In the genomic region with DNA sequence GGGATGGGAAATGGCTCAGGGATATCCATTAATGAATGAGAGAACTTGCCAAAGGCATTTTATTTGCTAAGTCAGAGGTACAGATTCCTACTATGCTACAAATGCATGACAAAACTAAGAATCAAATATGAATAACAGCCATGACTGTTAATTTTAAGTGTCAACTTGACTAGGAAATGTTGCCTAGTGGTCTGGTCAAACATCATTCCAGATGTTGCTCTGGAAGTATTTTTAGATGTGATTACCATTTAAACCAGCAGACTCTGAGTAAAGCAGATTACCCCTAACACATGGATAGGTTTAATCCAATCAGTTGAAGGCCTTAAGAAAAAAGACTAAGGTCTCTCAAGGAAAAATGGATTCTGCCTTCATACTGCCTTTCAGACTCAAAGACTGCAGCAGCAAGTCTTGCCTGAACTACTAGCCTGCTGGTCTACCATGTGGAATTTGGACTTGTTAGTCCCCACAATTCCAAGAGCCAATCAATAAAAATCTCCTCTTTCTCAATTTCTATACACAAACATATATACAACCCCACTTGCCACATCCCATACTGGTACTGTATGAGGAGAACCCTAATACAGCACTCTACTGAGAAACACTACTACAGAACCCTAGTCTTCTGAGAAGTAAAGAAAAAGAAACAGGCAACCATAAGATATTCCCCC, we compare ENCODE assay signal across 20 cellular contexts.
DNase-seq lines count a peak whose midpoint lies in the region; ATAC-seq and TF ChIP-seq lines count a peak whose summit lies in the region.
"Had no signal": no experiment of that assay in that cellular context is flagged by ENCODE, and none has a peak within 500 bp of the region (broad histone marks: within the 10 kb centered on the region; RNA-seq: fewer than 3 reads in every experiment).

No MANE protein-coding gene starts in this region.

- H3K23ac ChIP-seq in mesendoderm (ENCODE audit: low read length), result no peak overlapping the region

- H3K9ac ChIP-seq in liver (ENCODE audit: low read depth in 1 of 2, low read length in 2 of 2) (no peak overlapping the region), skeletal muscle tissue (ENCODE audit: low read depth in 1 of 3, low read length in 3 of 3) (no peak overlapping the region), mesendoderm (ENCODE audit: low read length) (no peak overlapping the region)
- H3K9ac ChIP-seq: BLaER1 had no signal

- ATAC-seq in activated CD4-positive, alpha-beta T cell treated with anti-CD3 and anti-CD28 coated beads for 36 hours, result no peak
- ATAC-seq: esophagus mucosa, left lung had no signal

- H3K27ac ChIP-seq in liver (ENCODE audit: low read depth in 1 of 2, low read length in 2 of 2) (no peak overlapping the region), skeletal muscle tissue (ENCODE audit: low read depth, low read length) (peak overlapping the region; percentile 31), mesendoderm (ENCODE audit: low read depth, low read length) (no peak overlapping the region)
- H3K27ac ChIP-seq: BLaER1, left lung, thoracic aorta had no signal

- H4K8ac ChIP-seq in mesendoderm (ENCODE audit: low read depth, low read length), result no peak overlapping the region

- no peak overlapping the region for H2BK120ac ChIP-seq in mesendoderm (ENCODE audit: low read depth, low read length)

- H3K36me3 ChIP-seq in liver (ENCODE audit: control insufficient read depth in 4 of 4, insufficient read depth in 3 of 4, low read depth in 1 of 4, low read length in 3 of 4) (peaks cover 0 to 7% (median 3%) of the 10 kb centered on the region in 4 donors), skeletal muscle tissue (ENCODE audit: control insufficient read depth in 3 of 3, insufficient read depth in 3 of 3, low read length in 3 of 3) (no peaks in the 10 kb centered on the region), mesendoderm (ENCODE audit: control insufficient read depth, insufficient read depth, low read length) (no peaks in the 10 kb centered on the region)
- H3K36me3 ChIP-seq: thoracic aorta had no signal

- no peaks in the 10 kb centered on the region for H3K27me3 Mint-ChIP-seq in activated CD4-positive, alpha-beta T cell treated with anti-CD3 and anti-CD28 coated beads for 36 hours
- H3K27me3 Mint-ChIP-seq: activated CD4-positive, alpha-beta T cell treated with anti-CD3 and anti-CD28 coated beads, Interleukin-2, amount 10 ng/mL, durations not matched to agents 7 days and 5 days; activated naive CD4-positive, alpha-beta T cell treated with anti-CD3 and anti-CD28 coated beads, Interleukin-2, amount 10 ng/mL, durations not matched to agents 7 days and 5 days had no signal

- H3K27me3 ChIP-seq in liver (ENCODE audit: control insufficient read depth in 4 of 4, insufficient read depth in 4 of 4, low read length in 3 of 4) (no peaks in the 10 kb centered on the region), skeletal muscle tissue (ENCODE audit: control insufficient read depth in 3 of 3, insufficient read depth in 3 of 3, low read length in 3 of 3) (no peaks in the 10 kb centered on the region), mesendoderm (ENCODE audit: insufficient read depth, low read length, poor library complexity) (no peaks in the 10 kb centered on the region)
- H3K27me3 ChIP-seq: BLaER1, left lung had no signal

- H3K4me1 ChIP-seq in liver (ENCODE audit: control insufficient read depth in 4 of 4, insufficient read depth in 4 of 4, low read length in 3 of 4), result peaks cover 11 to 40% (median 15%) of the 10 kb centered on the region in 4 donors
- H3K4me1 ChIP-seq in skeletal muscle tissue (ENCODE audit: control insufficient read depth in 3 of 3, insufficient read depth in 3 of 3, low read length in 3 of 3), result peaks cover 6 to 20% (median 13%) of the 10 kb centered on the region in 3 donors
- no peaks in the 10 kb centered on the region for H3K4me1 ChIP-seq in mesendoderm (ENCODE audit: control insufficient read depth, low read depth, low read length)

- H2AK5ac ChIP-seq in mesendoderm (ENCODE audit: low read length), result no peak overlapping the region

- H2BK5ac ChIP-seq in mesendoderm (ENCODE audit: low read length), result no peak overlapping the region

- H3K27ac Mint-ChIP-seq in activated CD4-positive, alpha-beta T cell treated with anti-CD3 and anti-CD28 coated beads for 36 hours, result peak overlapping the region; percentile 37
- H3K27ac Mint-ChIP-seq: activated CD4-positive, alpha-beta T cell treated with anti-CD3 and anti-CD28 coated beads, Interleukin-2, amount 10 ng/mL, durations not matched to agents 7 days and 5 days; activated naive CD4-positive, alpha-beta T cell treated with anti-CD3 and anti-CD28 coated beads, Interleukin-2, amount 10 ng/mL, durations not matched to agents 7 days and 5 days had no signal

- no peak overlapping the region for H3K4me2 ChIP-seq in mesendoderm (ENCODE audit: low read length)
- H3K4me2 ChIP-seq: BLaER1 had no signal

- H3K4me3 Mint-ChIP-seq in activated CD4-positive, alpha-beta T cell treated with anti-CD3 and anti-CD28 coated beads for 36 hours, result no peak overlapping the region
- H3K4me3 Mint-ChIP-seq: activated CD4-positive, alpha-beta T cell treated with anti-CD3 and anti-CD28 coated beads, Interleukin-2, amount 10 ng/mL, durations not matched to agents 7 days and 5 days; activated naive CD4-positive, alpha-beta T cell treated with anti-CD3 and anti-CD28 coated beads, Interleukin-2, amount 10 ng/mL, durations not matched to agents 7 days and 5 days had no signal

- H4K5ac ChIP-seq in mesendoderm (ENCODE audit: low read length), result no peak overlapping the region

- no peak overlapping the region for H3K18ac ChIP-seq in mesendoderm (ENCODE audit: low read length)

- H3K4me1 Mint-ChIP-seq in activated CD4-positive, alpha-beta T cell treated with anti-CD3 and anti-CD28 coated beads for 36 hours, result peaks cover 44% of the 10 kb centered on the region

- peaks cover 35% of the 10 kb centered on the region for H3K36me3 Mint-ChIP-seq in activated CD4-positive, alpha-beta T cell treated with anti-CD3 and anti-CD28 coated beads for 36 hours (ENCODE audit: low read depth)

- intact Hi-C loops in activated CD4-positive, alpha-beta T cell treated with anti-CD3 and anti-CD28 coated beads for 36 hours (cut with DNase I, micrococcal nuclease), result no loop called here

- H3K79me1 ChIP-seq in mesendoderm (ENCODE audit: low read length), result no peaks in the 10 kb centered on the region

- DNase-seq in activated CD4-positive, alpha-beta T cell treated with anti-CD3 and anti-CD28 coated beads for 36 hours, result no peak
- no peak for DNase-seq in activated CD4-positive, alpha-beta T cell treated with anti-CD3 and anti-CD28 coated beads, Interleukin-2, amount 50 U/mL, for 1 hour
- DNase-seq in NCI-H82 treated with DMSO at 0.1 percent for 48 hours (lab: John Stamatoyannopoulos, UW; ENCODE audit: unreplicated experiment) (peak; percentile 61), DMS 273 treated with DMSO at 0.1 percent for 48 hours (lab: John Stamatoyannopoulos, UW) (no peak), middle frontal gyrus (ENCODE audit: extremely low spot score, low spot score) (no peak), mesendoderm (no peak)
- DNase-seq: 8988T; activated CD4-positive, alpha-beta T cell treated with anti-CD3 and anti-CD28 coated beads, Interleukin-2, amount 10 ng/mL, durations not matched to agents 7 days and 5 days; activated naive CD4-positive, alpha-beta T cell treated with anti-CD3 and anti-CD28 coated beads, Interleukin-2, amount 10 ng/mL, durations not matched to agents 7 days and 5 days; activated T-cell treated with anti-CD3 and anti-CD28 coated beads for 4 hours; DMS79; left lung; NCI-H187; RPMI8226; stimulated activated CD4-positive, alpha-beta T cell treated with anti-CD3 and anti-CD28 coated beads, Interleukin-4, amount 100 ng/mL, for 4 hours had no signal

- H3K9me3 ChIP-seq in liver (ENCODE audit: control insufficient read depth in 4 of 4, low read length in 3 of 4), result no peaks in the 10 kb centered on the region
- H3K9me3 ChIP-seq in skeletal muscle tissue (ENCODE audit: control insufficient read depth in 3 of 3, low read length in 3 of 3), result no peaks in the 10 kb centered on the region
- H3K9me3 ChIP-seq: left lung, thoracic aorta had no signal

- TF ChIP-seq CTCF in liver (IDR thresholded peaks at IDR 0.05; ENCODE audit: low read depth, low read length, missing input control), result no peak

- no peaks in the 10 kb centered on the region for H3K9me3 Mint-ChIP-seq in activated CD4-positive, alpha-beta T cell treated with anti-CD3 and anti-CD28 coated beads for 36 hours (ENCODE audit: low read depth)
- H3K9me3 Mint-ChIP-seq: activated CD4-positive, alpha-beta T cell treated with anti-CD3 and anti-CD28 coated beads, Interleukin-2, amount 10 ng/mL, durations not matched to agents 7 days and 5 days; activated naive CD4-positive, alpha-beta T cell treated with anti-CD3 and anti-CD28 coated beads, Interleukin-2, amount 10 ng/mL, durations not matched to agents 7 days and 5 days had no signal

- H3K4ac ChIP-seq in mesendoderm (ENCODE audit: low read depth, low read length), result no peak overlapping the region

- no peak overlapping the region for H2BK15ac ChIP-seq in mesendoderm (replicated peaks; ENCODE audit: low read depth)

- no peak for TF ChIP-seq RAD21 in liver (IDR thresholded peaks at IDR 0.05)

- POLR2A ChIA-PET in activated CD4-positive, alpha-beta T cell treated with anti-CD3 and anti-CD28 coated beads for 36 hours (lab: Charles Lee), result no interaction called here

- CTCF ChIA-PET in activated CD4-positive, alpha-beta T cell treated with anti-CD3 and anti-CD28 coated beads for 36 hours (lab: Charles Lee), result interaction anchor here (1.1 kb wide), 1 partner anchor 15 kb away, joined by 4 read pairs; no protein-coding TSS in a partner anchor

- no peak overlapping the region for H3K56ac ChIP-seq in mesendoderm (ENCODE audit: low read length)

- peaks cover 72% of the 10 kb centered on the region for H3K79me2 ChIP-seq in mesendoderm (ENCODE audit: control insufficient read depth, insufficient read depth, low read length)

- no peak overlapping the region for H3K4me3 ChIP-seq in liver (ENCODE audit: low read depth in 1 of 3, low read length in 3 of 3)
- no peak overlapping the region for H3K4me3 ChIP-seq in skeletal muscle tissue (ENCODE audit: low read length in 3 of 3)
- H3K4me3 ChIP-seq in mesendoderm (ENCODE audit: low read length), result no peak overlapping the region
- H3K4me3 ChIP-seq: BLaER1, left lung, thoracic aorta had no signal

TF ChIP-seq in liver, 16 proteins besides CTCF, POLR2A, EP300 and RAD21 (continues in another document):
- TF ChIP-seq, protein P1, sequence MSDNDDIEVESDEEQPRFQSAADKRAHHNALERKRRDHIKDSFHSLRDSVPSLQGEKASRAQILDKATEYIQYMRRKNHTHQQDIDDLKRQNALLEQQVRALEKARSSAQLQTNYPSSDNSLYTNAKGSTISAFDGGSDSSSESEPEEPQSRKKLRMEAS (IDR thresholded peaks at IDR 0.05), result no peak
- TF ChIP-seq, protein P2, sequence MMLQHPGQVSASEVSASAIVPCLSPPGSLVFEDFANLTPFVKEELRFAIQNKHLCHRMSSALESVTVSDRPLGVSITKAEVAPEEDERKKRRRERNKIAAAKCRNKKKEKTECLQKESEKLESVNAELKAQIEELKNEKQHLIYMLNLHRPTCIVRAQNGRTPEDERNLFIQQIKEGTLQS (IDR thresholded peaks at IDR 0.05), result no peak
- no peak for TF ChIP-seq YY1 (IDR thresholded peaks at IDR 0.05)
- TF ChIP-seq HNF4G (IDR thresholded peaks at IDR 0.05), result peak; percentile 42
- no peak for TF ChIP-seq NR2F2 (IDR thresholded peaks at IDR 0.05)
- TF ChIP-seq HNF4A (conservative IDR thresholded peaks at IDR 0.05), result peak; percentile 44 to 75
- TF ChIP-seq RXRA (IDR thresholded peaks at IDR 0.05), result no peak
